8 cellular contexts compared by ENCODE assay signal in genomic region chr1:176949033-176949662, GRCh38.
DNase-seq lines count a peak whose midpoint lies in the region; ATAC-seq and TF ChIP-seq lines count a peak whose summit lies in the region.

No MANE protein-coding gene starts in this region.

- DNase-seq in Daoy (ENCODE audit: low read depth) (peak; percentile 83), LHCN-M2 (ENCODE audit: low read depth) (peak; percentile 22), islet precursor cell (peak; percentile 92), thyroid gland (peak; percentile 34 to 36), activated gamma-delta T cell (lab: John Stamatoyannopoulos, UW) (no peak)
- peak; percentile 23 for DNase-seq in activated naive CD8-positive, alpha-beta T cell treated with anti-CD3 and anti-CD28 coated beads, Interleukin-2, amount 50 U/mL, for 24 hours
- DNase-seq in stimulated activated naive CD4-positive, alpha-beta T cell (lab: John Stamatoyannopoulos, UW), result no peak

- WGBS in thyroid gland, 2 donors, result 28 to 39% methylated on average over 9 to 17 of the region's 17 CpGs

- peak; percentile 59 for ATAC-seq in GM19397 (IDR thresholded peaks at IDR 0.05; ENCODE audit: unreplicated experiment)
- peak; percentile 43 for ATAC-seq in activated naive CD8-positive, alpha-beta T cell treated with anti-CD3 and anti-CD28 coated beads, Interleukin-2, amount 50 U/mL, for 24 hours

- no peak overlapping the region for H3K27ac Mint-ChIP-seq in activated naive CD8-positive, alpha-beta T cell treated with anti-CD3 and anti-CD28 coated beads, Interleukin-2, amount 50 U/mL, for 24 hours

- H3K4me3 ChIP-seq in thyroid gland (replicated peaks in 1 of 3), result no peak overlapping the region

- no peak overlapping the region for H3K4me3 Mint-ChIP-seq in activated naive CD8-positive, alpha-beta T cell treated with anti-CD3 and anti-CD28 coated beads, Interleukin-2, amount 50 U/mL, for 24 hours

- TF ChIP-seq POLR2A in thyroid gland (IDR thresholded peaks at IDR 0.05), result no peak

- H3K9me3 ChIP-seq in thyroid gland, result no peaks in the 10 kb centered on the region

- no peaks in the 10 kb centered on the region for H3K36me3 Mint-ChIP-seq in activated naive CD8-positive, alpha-beta T cell treated with anti-CD3 and anti-CD28 coated beads, Interleukin-2, amount 50 U/mL, for 24 hours (ENCODE audit: low read depth)

- H3K27me3 ChIP-seq in thyroid gland, result no peaks in the 10 kb centered on the region

- peaks cover 4% of the 10 kb centered on the region for H3K9me3 Mint-ChIP-seq in activated naive CD8-positive, alpha-beta T cell treated with anti-CD3 and anti-CD28 coated beads, Interleukin-2, amount 50 U/mL, for 24 hours

- H3K36me3 ChIP-seq in thyroid gland, result no peaks in the 10 kb centered on the region

- H3K27me3 Mint-ChIP-seq in activated naive CD8-positive, alpha-beta T cell treated with anti-CD3 and anti-CD28 coated beads, Interleukin-2, amount 50 U/mL, for 24 hours, result peaks cover 2% of the 10 kb centered on the region

- peak in 4 of 6 experiments; percentile 21 to 42 (median 28) for TF ChIP-seq CTCF in thyroid gland (IDR thresholded peaks at IDR 0.05)

- H3K4me1 Mint-ChIP-seq in activated naive CD8-positive, alpha-beta T cell treated with anti-CD3 and anti-CD28 coated beads, Interleukin-2, amount 50 U/mL, for 24 hours, result no peaks in the 10 kb centered on the region

- intact Hi-C loops in thyroid gland (cut with DNase I), result no loop called here

- H3K4me1 ChIP-seq in thyroid gland, result no peaks in the 10 kb centered on the region

- no peak overlapping the region for H3K27ac ChIP-seq in thyroid gland

Comparison
In these comparisons a context has a peak if more than half of its experiments do, and no peak if none do; other contexts are left out.
1. DNase-seq: peak in Daoy (single experiment), LHCN-M2 (single experiment), activated naive CD8-positive, alpha-beta T cell treated with anti-CD3 and anti-CD28 coated beads, Interleukin-2, amount 50 U/mL, for 24 hours (single experiment), islet precursor cell (single experiment) and thyroid gland (2 of 2); none in activated gamma-delta T cell (single experiment) and stimulated activated naive CD4-positive, alpha-beta T cell (0 of 6).